Comparison of ENCODE assay signal across 13 cellular contexts in genomic region chr3:197406266-197406665, GRCh38.
A peak's percentile ranks its signal among the peaks of the same experiment; 100 is the strongest.
DNase-seq lines count a peak whose midpoint lies in the region; ATAC-seq and TF ChIP-seq lines count a peak whose summit lies in the region.
"Had no signal": no experiment of that assay in that cellular context is flagged by ENCODE, and none has a peak within 500 bp of the region (broad histone marks: within the 10 kb centered on the region; RNA-seq: fewer than 3 reads in every experiment).

No MANE protein-coding gene starts in this region.

- in situ Hi-C loops in transverse colon (cut with MboI; ENCODE audit: low pct_ligation_motif_present in 1 of 4, low pct_unique_long_range_greater_than_20kb in 1 of 4, low sequenced_read_pairs in 3 of 4), result no loop called here

- no peaks in the 10 kb centered on the region for H3K36me3 Mint-ChIP-seq in brain
- peaks cover 0 to 2% of the 10 kb centered on the region in 2 donors for H3K36me3 Mint-ChIP-seq in activated T-cell treated with anti-CD3 and anti-CD28 coated beads, Interleukin-2, amount 50 U/mL, for 72 hours (ENCODE audit: insufficient read depth in 2 of 2)
- H3K36me3 Mint-ChIP-seq: naive thymus-derived CD8-positive, alpha-beta T cell had no signal

- H3K4me3 Mint-ChIP-seq in brain, result no peak overlapping the region
- no peak overlapping the region for H3K4me3 Mint-ChIP-seq in activated T-cell treated with anti-CD3 and anti-CD28 coated beads, Interleukin-2, amount 50 U/mL, for 72 hours
- H3K4me3 Mint-ChIP-seq: B cell; naive thymus-derived CD8-positive, alpha-beta T cell had no signal

- ATAC-seq in right cardiac atrium, result peak; percentile 80 to 84
- no peak for ATAC-seq in activated T-cell treated with anti-CD3 and anti-CD28 coated beads, Interleukin-2, amount 50 U/mL, for 72 hours (replicated peaks in 1 of 2)
- ATAC-seq: HCT116; naive thymus-derived CD8-positive, alpha-beta T cell had no signal

- no peak overlapping the region for H3K4me3 ChIP-seq in right cardiac atrium (ENCODE audit: low read length)
- H3K4me3 ChIP-seq in transverse colon, result no peak overlapping the region
- H3K4me3 ChIP-seq: vagina had no signal

- intact Hi-C loops in right cardiac atrium (cut with DNase I), result no loop called here
- intact Hi-C loops in posterior vena cava (cut with DNase I), result no loop called here
- intact Hi-C loops in transverse colon (cut with DNase I; ENCODE audit: low total_unique reads), result no loop called here

- peaks cover 33% of the 10 kb centered on the region for H3K4me1 Mint-ChIP-seq in brain
- H3K4me1 Mint-ChIP-seq in activated T-cell treated with anti-CD3 and anti-CD28 coated beads, Interleukin-2, amount 50 U/mL, for 72 hours (ENCODE audit: low read depth), result no peaks in the 10 kb centered on the region
- H3K4me1 Mint-ChIP-seq: B cell; naive thymus-derived CD8-positive, alpha-beta T cell had no signal

- 15% methylated on average over 7 of the region's 7 CpGs for WGBS in right cardiac atrium
- WGBS in transverse colon (ENCODE audit: low coverage in 1 of 2), 2 donors, result 50 to 53% methylated on average over 1 to 7 of the region's 7 CpGs

- no peak for TF ChIP-seq POLR2A in transverse colon (IDR thresholded peaks at IDR 0.05)

- H3K27me3 Mint-ChIP-seq in brain, result peaks cover 3% of the 10 kb centered on the region
- H3K27me3 Mint-ChIP-seq in activated T-cell treated with anti-CD3 and anti-CD28 coated beads, Interleukin-2, amount 50 U/mL, for 72 hours (ENCODE audit: low read depth), result no peaks in the 10 kb centered on the region

- H3K27ac ChIP-seq in right cardiac atrium (ENCODE audit: low read length) (no peak overlapping the region), transverse colon (no peak overlapping the region)
- H3K27ac ChIP-seq: vagina had no signal

- TF ChIP-seq CTCF in brain (conservative IDR thresholded peaks at IDR 0.05) (no peak), transverse colon (IDR thresholded peaks at IDR 0.05) (no peak)

- no peak for TF ChIP-seq EP300 in transverse colon (IDR thresholded peaks at IDR 0.05; ENCODE audit: low read depth)

- H3K9me3 Mint-ChIP-seq in brain, result peaks cover 15 to 24% (median 19%) of the 10 kb centered on the region in 5 experiments
- H3K9me3 Mint-ChIP-seq in activated T-cell treated with anti-CD3 and anti-CD28 coated beads, Interleukin-2, amount 50 U/mL, for 72 hours, result peaks cover 2% of the 10 kb centered on the region in 2 donors

- DNase-seq in Ammon's horn (ENCODE audit: low spot score) (peak; percentile 54), right cardiac atrium (peak; percentile 63 to 84 (median 77)), posterior vena cava (ENCODE audit: low spot score) (peak; percentile 82), DMS114 treated with DMSO at 0.1 percent for 48 hours (lab: John Stamatoyannopoulos, UW; ENCODE audit: unreplicated experiment) (no peak), transverse colon (no peak)
- DNase-seq in activated T-cell treated with anti-CD3 and anti-CD28 coated beads, Interleukin-2, amount 50 U/mL, for 72 hours, result no peak
- no peak for DNase-seq in activated CD4-positive, alpha-beta T cell treated with anti-CD3 and anti-CD28 coated beads for 1 hour
- DNase-seq: anterior cingulate cortex; naive thymus-derived CD8-positive, alpha-beta T cell had no signal

- H3K4me1 ChIP-seq in right cardiac atrium (ENCODE audit: control insufficient read depth, insufficient read depth, low read length) (no peaks in the 10 kb centered on the region), transverse colon (no peaks in the 10 kb centered on the region)
- H3K4me1 ChIP-seq: vagina had no signal

- H3K27me3 ChIP-seq in right cardiac atrium (ENCODE audit: control insufficient read depth, insufficient read depth) (no peaks in the 10 kb centered on the region), transverse colon (no peaks in the 10 kb centered on the region)
- H3K27me3 ChIP-seq: vagina had no signal

- no peaks in the 10 kb centered on the region for H3K36me3 ChIP-seq in transverse colon
- H3K36me3 ChIP-seq: vagina had no signal

- H3K9me3 ChIP-seq in right cardiac atrium (ENCODE audit: control insufficient read depth, low read length) (no peaks in the 10 kb centered on the region), transverse colon (peaks cover 0 to 3% of the 10 kb centered on the region in 2 donors)
- H3K9me3 ChIP-seq: vagina had no signal

- H3K27ac Mint-ChIP-seq in brain, result peak overlapping the region in 3 of 5 experiments; percentile 8 to 66 (median 35)
- H3K27ac Mint-ChIP-seq in activated T-cell treated with anti-CD3 and anti-CD28 coated beads, Interleukin-2, amount 50 U/mL, for 72 hours, result no peak overlapping the region
- H3K27ac Mint-ChIP-seq: B cell; naive thymus-derived CD8-positive, alpha-beta T cell had no signal

Comparison
In these comparisons a context has a peak if more than half of its experiments do, and no peak if none do; other contexts are left out.
1. DNase-seq: peak in Ammon's horn (single experiment), right cardiac atrium (3 of 3) and posterior vena cava (single experiment); none in activated T-cell treated with anti-CD3 and anti-CD28 coated beads, Interleukin-2, amount 50 U/mL, for 72 hours (0 of 2), DMS114 treated with DMSO at 0.1 percent for 48 hours (single experiment), activated CD4-positive, alpha-beta T cell treated with anti-CD3 and anti-CD28 coated beads for 1 hour (single experiment) and transverse colon (single experiment).
2. ATAC-seq: peak in right cardiac atrium (2 of 2); none in activated T-cell treated with anti-CD3 and anti-CD28 coated beads, Interleukin-2, amount 50 U/mL, for 72 hours (0 of 2).